In genomic region chr7:31933481-31933880, GRCh38 we compare ENCODE assay signal across 17 cellular contexts.
DNase-seq lines count a peak whose midpoint lies in the region; ATAC-seq and TF ChIP-seq lines count a peak whose summit lies in the region.
"Had no signal": no experiment of that assay in that cellular context is flagged by ENCODE, and none has a peak within 500 bp of the region (broad histone marks: within the 10 kb centered on the region; RNA-seq: fewer than 3 reads in every experiment).

No MANE protein-coding gene starts in this region.

- POLR2A ChIA-PET in activated CD4-positive, alpha-beta T cell treated with anti-CD3 and anti-CD28 coated beads, Interleukin-2, amount 10 ng/mL, durations not matched to agents 7 days and 5 days (lab: Charles Lee): no interaction called here

- H3K4me3 ChIP-seq in epithelial cell of esophagus (ENCODE audit: low read length): no peak overlapping the region

- no peak overlapping the region for H3K4me3 Mint-ChIP-seq in Calu3 (ENCODE audit: low read depth, unreplicated experiment)
- no peak overlapping the region for H3K4me3 Mint-ChIP-seq in activated CD4-positive, alpha-beta T cell treated with anti-CD3 and anti-CD28 coated beads, Interleukin-2, amount 10 ng/mL, durations not matched to agents 7 days and 5 days
- H3K4me3 Mint-ChIP-seq: CD4-positive, alpha-beta T cell; H9; T-helper 1 cell treated with Interleukin-12 subunit alpha and Interleukin-12 subunit beta and Interleukin-4 antibody, amounts not matched to agents 30 μg/mL and 1 μg/mL, for 36 hours had no signal

- no peak for ATAC-seq in HG03432 (IDR thresholded peaks at IDR 0.05; ENCODE audit: unreplicated experiment)

- H3K27ac Mint-ChIP-seq in Calu3 (ENCODE audit: unreplicated experiment): peak overlapping the region; percentile 80
- H3K27ac Mint-ChIP-seq in activated CD4-positive, alpha-beta T cell treated with anti-CD3 and anti-CD28 coated beads, Interleukin-2, amount 10 ng/mL, durations not matched to agents 7 days and 5 days: no peak overlapping the region
- H3K27ac Mint-ChIP-seq: CD4-positive, alpha-beta T cell; H9; T-helper 1 cell treated with Interleukin-12 subunit alpha and Interleukin-12 subunit beta and Interleukin-4 antibody, amounts not matched to agents 30 μg/mL and 1 μg/mL, for 36 hours had no signal

- H3K9me3 Mint-ChIP-seq in Calu3 (ENCODE audit: low read depth, unreplicated experiment): peaks cover 4% of the 10 kb centered on the region
- H3K9me3 Mint-ChIP-seq in activated CD4-positive, alpha-beta T cell treated with anti-CD3 and anti-CD28 coated beads, Interleukin-2, amount 10 ng/mL, durations not matched to agents 7 days and 5 days: peaks cover 3% of the 10 kb centered on the region

- no peak for TF ChIP-seq CTCF in Calu3 (IDR thresholded peaks at IDR 0.05; ENCODE audit: unreplicated experiment)
- no peak for TF ChIP-seq CTCF in epithelial cell of esophagus (IDR thresholded peaks at IDR 0.05; ENCODE audit: insufficient read depth, low read depth, low read length, missing control alignments)
- no peak for TF ChIP-seq CTCF in GM10266 (IDR thresholded peaks at IDR 0.05; ENCODE audit: control insufficient read depth, insufficient read depth, low read depth, missing control alignments)

- CTCF ChIA-PET in Calu3 (lab: Charles Lee): interaction anchor here (0.9 to 2.1 kb wide), 4 partner anchors 9 to 34 kb away, joined by 3 to 7 read pairs (median 4); no protein-coding TSS in a partner anchor
- CTCF ChIA-PET in activated CD4-positive, alpha-beta T cell treated with anti-CD3 and anti-CD28 coated beads, Interleukin-2, amount 10 ng/mL, durations not matched to agents 7 days and 5 days (lab: Charles Lee): no interaction called here

- BruUV-seq in Calu3 (replicated peaks; lab: Mats Ljungman, UMichigan): no TSS peak

- peak; percentile 30 for DNase-seq in Calu3
- peak; percentile 27 for DNase-seq in ELR (ENCODE audit: low read depth)
- DNase-seq in M059J (ENCODE audit: low read depth): peak; percentile 67
- peak; percentile 6 for DNase-seq in epithelial cell of esophagus (ENCODE audit: low read depth)
- no peak for DNase-seq in mesenteric fat pad (ENCODE audit: low spot score)
- no peak for DNase-seq in GM10266 (ENCODE audit: extremely low spot score)
- no peak for DNase-seq in activated CD4-positive, alpha-beta T cell treated with anti-CD3 and anti-CD28 coated beads, Interleukin-2, amount 10 ng/mL, durations not matched to agents 7 days and 5 days
- DNase-seq: CD4-positive, alpha-beta T cell; H9; NCI-H1105; NCI-H2081; NCI-H2171 treated with DMSO at 0.1 percent for 48 hours; NCI-H446 treated with DMSO at 0.1 percent for 48 hours; NK-92 treated with Interleukin-12 subunit alpha and Interleukin-12 subunit beta, amount 100 ng/mL, for 24 hours; OCI-M1 had no signal

- H3K36me3 Mint-ChIP-seq in Calu3 (ENCODE audit: insufficient read depth, unreplicated experiment): no peaks in the 10 kb centered on the region
- H3K36me3 Mint-ChIP-seq in activated CD4-positive, alpha-beta T cell treated with anti-CD3 and anti-CD28 coated beads, Interleukin-2, amount 10 ng/mL, durations not matched to agents 7 days and 5 days (ENCODE audit: low read depth): no peaks in the 10 kb centered on the region

- no peaks in the 10 kb centered on the region for H3K27me3 Mint-ChIP-seq in Calu3 (ENCODE audit: unreplicated experiment)
- H3K27me3 Mint-ChIP-seq in activated CD4-positive, alpha-beta T cell treated with anti-CD3 and anti-CD28 coated beads, Interleukin-2, amount 10 ng/mL, durations not matched to agents 7 days and 5 days: no peaks in the 10 kb centered on the region
- H3K27me3 Mint-ChIP-seq: CD4-positive, alpha-beta T cell had no signal

- H3K4me1 Mint-ChIP-seq in Calu3 (ENCODE audit: low read depth, unreplicated experiment): peaks cover 73% of the 10 kb centered on the region
- H3K4me1 Mint-ChIP-seq in activated CD4-positive, alpha-beta T cell treated with anti-CD3 and anti-CD28 coated beads, Interleukin-2, amount 10 ng/mL, durations not matched to agents 7 days and 5 days: no peaks in the 10 kb centered on the region

- intact Hi-C loops in Calu3 (cut with micrococcal nuclease; ENCODE audit: unreplicated experiment): no loop called here

Comparison
In these comparisons a context has a peak if more than half of its experiments do, and no peak if none do; other contexts are left out.
1. DNase-seq: peak in Calu3 (single experiment), ELR (single experiment), M059J (single experiment) and epithelial cell of esophagus (single experiment); none in mesenteric fat pad (single experiment), GM10266 (single experiment) and activated CD4-positive, alpha-beta T cell treated with anti-CD3 and anti-CD28 coated beads, Interleukin-2, amount 10 ng/mL, durations not matched to agents 7 days and 5 days (single experiment).